In genomic region chr19:46429999-46430398, GRCh38 we compare ENCODE assay signal across 23 cellular contexts. TPM values are rescaled to one million over a fixed set of nuclear protein-coding genes. Genes with fewer than 3 reads are reported as not detected.
"Had no signal": no experiment of that assay in that cellular context is flagged by ENCODE, and none has a peak within 500 bp of the region (broad histone marks: within the 10 kb centered on the region; RNA-seq: fewer than 3 reads in every experiment).

No MANE protein-coding gene starts in this region.

- H3K4me3 ChIP-seq: ascending aorta, right lobe of liver, skin epidermis, tibial artery had no signal

- H3K27ac ChIP-seq: right lobe of liver, skin epidermis, tibial artery had no signal

- DNase-seq: activated B cell treated with CpG ODN at 0.5 μM for 24 hours; activated CD4-positive, alpha-beta T cell treated with anti-CD3 and anti-CD28 coated beads for 4 hours; activated CD4-positive, alpha-beta T cell treated with anti-CD3 and anti-CD28 coated beads, Interleukin-2, amount 50 U/mL, for 48 hours; activated naive CD4-positive, alpha-beta T cell treated with anti-CD3 and anti-CD28 coated beads for 36 hours; activated T-cell treated with anti-CD3 and anti-CD28 coated beads, Interleukin-2, amount 50 U/mL, for 48 hours; central memory CD4-positive, alpha-beta T cell; effector memory CD4-positive, alpha-beta T cell; foreskin melanocyte; kidney glomerular epithelial cell; midbrain; right lobe of liver; stimulated activated CD4-positive, alpha-beta T cell treated with anti-CD3 and anti-CD28 coated beads, Interleukin-1b, Interleukin-23, amount 100 ng/mL, for 48 hours had no signal

- H3K27ac Mint-ChIP-seq: activated B cell treated with CpG ODN at 0.5 μM for 24 hours; activated naive CD4-positive, alpha-beta T cell treated with anti-CD3 and anti-CD28 coated beads for 36 hours; stimulated activated naive CD8-positive, alpha-beta T cell treated with anti-CD3 and anti-CD28 coated beads, Interleukin-15, Interleukin-2, amounts not matched to agents 100 ng/mL and 50 ng/mL, for 24 hours; T-helper 1 cell treated with Interleukin-12 subunit alpha and Interleukin-12 subunit beta and Interleukin-4 antibody, amounts not matched to agents 30 μg/mL and 1 μg/mL, for 36 hours had no signal

- H3K4me3 Mint-ChIP-seq: activated B cell treated with CpG ODN at 0.5 μM for 24 hours; activated naive CD4-positive, alpha-beta T cell treated with anti-CD3 and anti-CD28 coated beads for 36 hours; neural crest cell; T-helper 1 cell treated with Interleukin-12 subunit alpha and Interleukin-12 subunit beta and Interleukin-4 antibody, amounts not matched to agents 30 μg/mL and 1 μg/mL, for 36 hours had no signal

- ATAC-seq: esophagus mucosa, right lobe of liver had no signal

- H3K9me3 ChIP-seq: ascending aorta, right lobe of liver, tibial artery had no signal

- H3K9me3 Mint-ChIP-seq: activated B cell treated with CpG ODN at 0.5 μM for 24 hours; activated naive CD4-positive, alpha-beta T cell treated with anti-CD3 and anti-CD28 coated beads for 36 hours; neural crest cell; stimulated activated naive CD8-positive, alpha-beta T cell treated with anti-CD3 and anti-CD28 coated beads, Interleukin-15, Interleukin-2, amounts not matched to agents 100 ng/mL and 50 ng/mL, for 24 hours; T-helper 1 cell treated with Interleukin-12 subunit alpha and Interleukin-12 subunit beta and Interleukin-4 antibody, amounts not matched to agents 30 μg/mL and 1 μg/mL, for 36 hours had no signal

RNA-seq across cellular contexts. Expression of gene PNMA8C, which starts 1.3 kb away (rescaled TPM):
- total RNA-seq: activated B cell treated with CpG ODN at 0.5 μM for 24 hours; activated naive CD4-positive, alpha-beta T cell treated with anti-CD3 and anti-CD28 coated beads for 36 hours; dermis microvascular lymphatic vessel endothelial cell; endothelial cell of umbilical vein; esophagus mucosa; omental fat pad; right lobe of liver had no signal
- polyA plus RNA-seq: endothelial cell of umbilical vein, liver had no signal

RNA-seq across cellular contexts. Expression of gene CCDC8, which starts 16.6 kb away (rescaled TPM):
- total RNA-seq: activated B cell treated with CpG ODN at 0.5 μM for 24 hours; activated naive CD4-positive, alpha-beta T cell treated with anti-CD3 and anti-CD28 coated beads for 36 hours had no signal

RNA-seq across cellular contexts. Expression of gene PNMA8A, which starts 41.4 kb away (rescaled TPM):
- total RNA-seq: activated B cell treated with CpG ODN at 0.5 μM for 24 hours had no signal
